13 cellular contexts compared by ENCODE assay signal in genomic region chr7:77479536-77480088, GRCh38. TPM values are rescaled to one million over a fixed set of nuclear protein-coding genes. Genes with fewer than 3 reads are reported as not detected.
DNase-seq lines count a peak whose midpoint lies in the region; ATAC-seq and TF ChIP-seq lines count a peak whose summit lies in the region.
"Had no signal": no experiment of that assay in that cellular context is flagged by ENCODE, and none has a peak within 500 bp of the region (broad histone marks: within the 10 kb centered on the region; RNA-seq: fewer than 3 reads in every experiment).

No MANE protein-coding gene starts in this region.

- POLR2A ChIA-PET in HCT116 (lab: Charles Lee): no interaction called here

- TF ChIP-seq RAD21 in HCT116 (IDR thresholded peaks at IDR 0.05; ENCODE audit: low read depth): no peak

- BruUV-seq in HCT116 (replicated peaks; lab: Mats Ljungman, UMichigan): no TSS peak

- H3K79me2 ChIP-seq in HCT116 (ENCODE audit: insufficient read depth, low read length): no peaks in the 10 kb centered on the region

- H3K4me1 ChIP-seq in HCT116 (ENCODE audit: control insufficient read depth in 1 of 2, insufficient read depth in 2 of 2, low read length in 2 of 2): no peaks in the 10 kb centered on the region
- peaks cover 3% of the 10 kb centered on the region for H3K4me1 ChIP-seq in prostate gland (replicated peaks)

- H2AFZ ChIP-seq in HCT116 (ENCODE audit: low read depth, low read length, poor library complexity, severe bottlenecking): no peak overlapping the region

- no peak overlapping the region for H3K9ac ChIP-seq in HCT116 (ENCODE audit: low read length)

- H3K9me3 ChIP-seq in HCT116 (ENCODE audit: control insufficient read depth in 1 of 2, insufficient read depth in 1 of 2, low read depth in 1 of 2, low read length in 2 of 2): no peaks in the 10 kb centered on the region
- H3K9me3 ChIP-seq in prostate gland: no peaks in the 10 kb centered on the region

- H3K36me3 ChIP-seq in HCT116 (ENCODE audit: control insufficient read depth in 1 of 2, insufficient read depth in 2 of 2, low read length in 2 of 2) (no peaks in the 10 kb centered on the region), prostate gland (no peaks in the 10 kb centered on the region)

- H3K9me2 ChIP-seq in HCT116 (ENCODE audit: insufficient read depth): no peaks in the 10 kb centered on the region

- H3K4me2 ChIP-seq in HCT116 (ENCODE audit: low read length): no peak overlapping the region

- TF ChIP-seq POLR2A in HCT116 (IDR thresholded peaks at IDR 0.05; ENCODE audit: borderline replicate concordance, extremely low read depth, insufficient read depth, insufficient read length) (no peak), prostate gland (IDR thresholded peaks at IDR 0.05) (no peak)

- intact Hi-C loops in HCT116 (cut with micrococcal nuclease): no loop called here
- intact Hi-C loops in prostate gland (cut with DNase I): no loop called here

- TF ChIP-seq CTCF in HCT116 (IDR thresholded peaks at IDR 0.05 in 2 of 3, conservative IDR thresholded peaks at IDR 0.05 in 1 of 3; ENCODE audit: borderline replicate concordance in 1 of 3, insufficient read depth in 1 of 3, low read depth in 2 of 3, low read length in 2 of 3): no peak
- TF ChIP-seq CTCF in fibroblast of the aortic adventitia (IDR thresholded peaks at IDR 0.05; ENCODE audit: insufficient read depth, low read length): no peak
- TF ChIP-seq CTCF in prostate gland (IDR thresholded peaks at IDR 0.05): no peak

- H3K27ac ChIP-seq in HCT116 (ENCODE audit: low read depth, low read length) (no peak overlapping the region), prostate gland (peak overlapping the region in 1 of 2 donors; percentile 26)

- no peak for ATAC-seq in HCT116
- no peak for ATAC-seq in HG03354 (IDR thresholded peaks at IDR 0.05; ENCODE audit: poor library complexity, severe bottlenecking, unreplicated experiment)
- ATAC-seq: Right ventricle myocardium inferior had no signal

- 53% methylated on average over 3 of the region's 3 CpGs for WGBS in prostate gland

- RAD21 ChIA-PET in HCT116 (lab: Charles Lee; ENCODE audit: low non-redundant PET in 1 of 2, low total read pairs in 2 of 2, uncharacterized antibody in 2 of 2, unreplicated experiment in 2 of 2): no interaction called here

- CTCF ChIA-PET in HCT116 (lab: Charles Lee): no interaction called here

- DNase-seq in HCT116 (ENCODE audit: low read depth, low spot score) (no peak), NCI-H748 (lab: John Stamatoyannopoulos, UW; ENCODE audit: unreplicated experiment) (peak; percentile 87), fibroblast of the aortic adventitia (ENCODE audit: low read depth) (peak; percentile 61), prostate gland (ENCODE audit: low spot score) (peak; percentile 51), NCI-H446 (lab: John Stamatoyannopoulos, UW) (no peak), NCI-H2081 treated with DMSO at 0.1 percent for 48 hours (lab: John Stamatoyannopoulos, UW) (no peak), RKO (ENCODE audit: low spot score) (no peak)
- DNase-seq: activated CD8-positive, alpha-beta memory T cell treated with anti-CD3 and anti-CD28 coated beads, Interleukin-2, amount 50 U/mL, for 48 hours; dermis blood vessel endothelial cell; foreskin melanocyte; NCI-H446 treated with DMSO at 0.1 percent for 48 hours had no signal

- no peak overlapping the region for H3K4me3 ChIP-seq in HCT116 (replicated peaks in 1 of 2; ENCODE audit: low read depth in 1 of 2, low read length in 2 of 2)
- H3K4me3 ChIP-seq in fibroblast of the aortic adventitia (ENCODE audit: low read depth, low read length): no peak overlapping the region
- no peak overlapping the region for H3K4me3 ChIP-seq in prostate gland

- H3K27me3 ChIP-seq in HCT116 (ENCODE audit: insufficient read depth, low read length): no peaks in the 10 kb centered on the region
- H3K27me3 ChIP-seq in prostate gland (replicated peaks; ENCODE audit: insufficient read depth): no peaks in the 10 kb centered on the region

- H4K20me1 ChIP-seq in HCT116 (ENCODE audit: insufficient read depth): no peaks in the 10 kb centered on the region

TF ChIP-seq in HCT116, 20 proteins besides CTCF, POLR2A, EP300 and RAD21:
- TF ChIP-seq CEBPB (IDR thresholded peaks at IDR 0.05; ENCODE audit: low read depth) (0 out of 2 replicates have a peak, but pooled peaks have one; percentile 23), EGR1 (IDR thresholded peaks at IDR 0.05; ENCODE audit: low read depth) (no peak)
TF ChIP-seq in HCT116: peak in this region for 1.

RNA-seq across cellular contexts. Expression of gene PTPN12, which starts 57.5 kb away (rescaled TPM):
- total RNA-seq in HCT116 (2021; ENCODE audit: unreplicated experiment) (80.5 TPM), fibroblast of the aortic adventitia (ENCODE audit: low replicate concordance) (46.9 and 54.0 TPM in 2 replicates), prostate gland (10 to 100 TPM; 28.0 to 63.6 TPM)
- polyA plus RNA-seq in HCT116 (2012): 29.8 and 42.6 TPM in 2 replicates

Comparison
In these comparisons a context has a peak if more than half of its experiments do, and no peak if none do; other contexts are left out.
1. DNase-seq: peak in NCI-H748 (single experiment), fibroblast of the aortic adventitia (single experiment) and prostate gland (single experiment); none in HCT116 (single experiment), NCI-H446 (0 of 2), NCI-H2081 treated with DMSO at 0.1 percent for 48 hours (single experiment) and RKO (single experiment).